ENCODE assay signal across 20 cellular contexts in the genomic region with DNA sequence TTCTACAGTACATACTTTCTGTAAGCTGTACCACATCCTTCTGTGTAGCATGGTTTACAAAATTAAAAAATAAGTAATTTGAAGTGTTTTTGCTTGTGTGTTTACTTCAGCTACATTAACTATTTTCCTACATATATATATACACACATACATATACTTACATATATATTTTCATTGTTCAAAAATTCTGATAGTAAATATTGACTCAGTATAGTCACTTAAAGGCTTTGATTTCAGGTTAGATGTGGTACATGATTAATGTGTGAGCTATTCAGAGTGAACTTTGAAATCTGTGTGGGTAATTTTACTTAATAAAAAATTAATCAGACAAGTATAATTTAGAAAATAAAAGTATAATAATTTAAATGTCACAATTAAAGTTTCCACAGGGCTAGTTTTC.
"Had no signal": no experiment of that assay in that cellular context is flagged by ENCODE, and none has a peak within 500 bp of the region (broad histone marks: within the 10 kb centered on the region; RNA-seq: fewer than 3 reads in every experiment).

No MANE protein-coding gene starts in this region.

- DNase-seq: occipital lobe; ovary; posterior cingulate gyrus; psoas muscle; right cardiac atrium; right lobe of liver; sigmoid colon; small intestine; stimulated activated CD4-positive, alpha-beta T cell treated with anti-CD3 and anti-CD28 coated beads, Interleukin-15, amount 100 ng/mL, for 24 hours; stimulated activated CD4-positive, alpha-beta T cell treated with anti-CD3 and anti-CD28 coated beads, Interleukin-2, amount 100 ng/mL, for 24 hours; stimulated activated CD4-positive, alpha-beta T cell treated with anti-CD3 and anti-CD28 coated beads, Interleukin-2, amount 100 ng/mL, for 48 hours; stimulated activated CD4-positive, alpha-beta T cell treated with anti-CD3 and anti-CD28 coated beads, Interleukin-4, amount 100 ng/mL, for 24 hours; stimulated activated naive B cell treated with anti-CD40 and anti-IgM and Interleukin-4, amounts not matched to agents 10 μg/mL and 1 μg/mL and 100 μg/mL, for 72 hours; stimulated activated naive CD4-positive, alpha-beta T cell treated with Interleukin-2 at 50 U/mL for 16 hours; stomach; thyroid gland; trophoblast cell; upper lobe of left lung had no signal

- FAIRE-seq: small intestine, urothelium cell line had no signal

- ATAC-seq: psoas muscle; right cardiac atrium; right lobe of liver; stimulated activated effector memory CD8-positive, alpha-beta T cell treated with anti-CD3 and anti-CD28 coated beads, Interleukin-12 subunit alpha, Interleukin-12 subunit beta, amount 100 ng/mL, for 72 hours; stimulated activated naive B cell treated with anti-CD40 and anti-IgM and Interleukin-4, amounts not matched to agents 10 μg/mL and 1 μg/mL and 100 μg/mL, for 72 hours had no signal
